Comparison of ENCODE assay signal across 8 cellular contexts in genomic region chr2:3575534-3576324, GRCh38. TPM values are rescaled to one million over a fixed set of nuclear protein-coding genes. Genes with fewer than 3 reads are reported as not detected.
DNase-seq lines count a peak whose midpoint lies in the region; ATAC-seq and TF ChIP-seq lines count a peak whose summit lies in the region.

No MANE protein-coding gene starts in this region.

- H3K36me3 ChIP-seq in Panc1 (ENCODE audit: control insufficient read depth, insufficient read depth, low read length) (peaks cover 43% of the 10 kb centered on the region), ascending aorta (peaks cover 31 to 47% of the 10 kb centered on the region in 2 donors)

- DNase-seq in Panc1 (ENCODE audit: low read depth, low spot score): no peak
- DNase-seq in ascending aorta (ENCODE audit: low spot score in 2 of 2): no peak
- DNase-seq in iPS-NIHi11 (ENCODE audit: low spot score): peak; percentile 40
- DNase-seq in stimulated activated CD4-positive, alpha-beta T cell treated with anti-CD3 and anti-CD28 coated beads, Interleukin-2, amount 100 ng/mL, for 4 hours (ENCODE audit: low read depth): peak; percentile 7
- DNase-seq in SKM-1 treated with dmso at 0.1 percent for 144 hours (lab: John Stamatoyannopoulos, UW; ENCODE audit: unreplicated experiment): no peak
- DNase-seq in NCI-H2107 treated with DMSO at 0.1 percent for 48 hours (lab: John Stamatoyannopoulos, UW; ENCODE audit: unreplicated experiment): no peak

- H3K9me3 ChIP-seq in Panc1 (ENCODE audit: control insufficient read depth, insufficient read depth, low read depth, low read length): no peaks in the 10 kb centered on the region
- no peaks in the 10 kb centered on the region for H3K9me3 ChIP-seq in ascending aorta

- CTCF ChIA-PET in Panc1 (lab: Charles Lee): no interaction called here

- BruUV-seq in Panc1 (replicated peaks; lab: Mats Ljungman, UMichigan): no TSS peak

- in situ Hi-C loops in Panc1 (cut with HindIII; ENCODE audit: low pct_unique_long_range_greater_than_20kb, low sequenced_read_pairs): no loop called here

- POLR2A ChIA-PET in Panc1 (lab: Charles Lee): no interaction called here

- H3K4me1 ChIP-seq in Panc1 (ENCODE audit: control insufficient read depth, insufficient read depth, low read length) (peaks cover 35% of the 10 kb centered on the region), ascending aorta (peaks cover 9 to 11% of the 10 kb centered on the region in 2 donors)

- TF ChIP-seq CTCF in Panc1 (IDR thresholded peaks at IDR 0.05) (no peak), ascending aorta (IDR thresholded peaks at IDR 0.05) (no peak)

- H3K27me3 ChIP-seq in Panc1 (ENCODE audit: control insufficient read depth, insufficient read depth, low read length) (no peaks in the 10 kb centered on the region), ascending aorta (no peaks in the 10 kb centered on the region)

- ATAC-seq in GM18502 (IDR thresholded peaks at IDR 0.05; ENCODE audit: poor library complexity, unreplicated experiment): peak; percentile 25
- peak; percentile 24 for ATAC-seq in HG02678 (IDR thresholded peaks at IDR 0.05; ENCODE audit: unreplicated experiment)
- ATAC-seq in Panc1: peak; percentile 50

- H3K4me3 ChIP-seq in Panc1 (ENCODE audit: low read depth in 2 of 2, low read length in 2 of 2): peak overlapping the region; percentile 73 to 99
- peak overlapping the region; percentile 73 to 89 for H3K4me3 ChIP-seq in ascending aorta

- peak overlapping the region; percentile 93 for H3K27ac ChIP-seq in Panc1 (ENCODE audit: low read length)
- peak overlapping the region; percentile 88 to 94 for H3K27ac ChIP-seq in ascending aorta

- intact Hi-C loops in Panc1 (cut with micrococcal nuclease; ENCODE audit: unreplicated experiment) (loop anchor here (5.0 kb wide), 1 partner anchor 77 kb away; no protein-coding TSS in a partner anchor), ascending aorta (cut with DNase I) (loop anchor here (1.0 kb wide), 4 partner anchors 17 to 198 kb away; partner anchors contain the start of genes EIPR1 and RNASEH1)

RNA-seq across cellular contexts. Expression of gene RPS7, which starts 0.7 kb away (rescaled TPM):
- total RNA-seq in Panc1 (2021; ENCODE audit: unreplicated experiment) (1,117 TPM), ascending aorta (1,995 TPM)
- polyA plus RNA-seq in Panc1 (2012; ENCODE audit: insufficient read length): 852 TPM

RNA-seq across cellular contexts. Expression of gene RNASEH1, which starts 17.6 kb away (rescaled TPM):
- total RNA-seq in Panc1 (2021; ENCODE audit: unreplicated experiment) (43.7 TPM), ascending aorta (9.3 TPM)
- 30.7 TPM for polyA plus RNA-seq in Panc1 (2012; ENCODE audit: insufficient read length)

RNA-seq across cellular contexts. Expression of gene COLEC11, which starts 19.2 kb away (rescaled TPM):
- 0.31 TPM for total RNA-seq in Panc1 (2021; ENCODE audit: unreplicated experiment)
- polyA plus RNA-seq in Panc1 (2012; ENCODE audit: insufficient read length): 0.28 TPM
- 0.75 TPM for total RNA-seq in ascending aorta

RNA-seq across cellular contexts. Expression of gene ADI1, which starts 56.4 kb away (rescaled TPM):
- total RNA-seq in Panc1 (2021; ENCODE audit: unreplicated experiment): 42.9 TPM
- 31.8 TPM for polyA plus RNA-seq in Panc1 (2012; ENCODE audit: insufficient read length)
- 40.9 TPM for total RNA-seq in ascending aorta

Comparison
In these comparisons a context has a peak if more than half of its experiments do, and no peak if none do; other contexts are left out.
1. DNase-seq: peak in iPS-NIHi11 (single experiment) and stimulated activated CD4-positive, alpha-beta T cell treated with anti-CD3 and anti-CD28 coated beads, Interleukin-2, amount 100 ng/mL, for 4 hours (single experiment); none in Panc1 (single experiment), ascending aorta (0 of 2), SKM-1 treated with dmso at 0.1 percent for 144 hours (single experiment) and NCI-H2107 treated with DMSO at 0.1 percent for 48 hours (single experiment).
2. Peak in every context shown above with its lines, with median percentiles within 50 percentile points of each other: ATAC-seq.